ENCODE assay signal across 10 cellular contexts in genomic region chr1:221878134-221878533, GRCh38.
DNase-seq lines count a peak whose midpoint lies in the region; ATAC-seq, FAIRE-seq and TF ChIP-seq lines count a peak whose summit lies in the region.
"Had no signal": no experiment of that assay in that cellular context is flagged by ENCODE, and none has a peak within 500 bp of the region (broad histone marks: within the 10 kb centered on the region; RNA-seq: fewer than 3 reads in every experiment).

No MANE protein-coding gene starts in this region.

- H3K4me3 ChIP-seq in smooth muscle cell, result no peak overlapping the region

- FAIRE-seq in D721Med (lab: Jason Lieb, UNC), result no peak

- H3K4me1 ChIP-seq in smooth muscle cell (ENCODE audit: low read depth), result no peaks in the 10 kb centered on the region

- peaks cover 4% of the 10 kb centered on the region for H3K27me3 Mint-ChIP-seq in activated CD8-positive, alpha-beta T cell treated with anti-CD3 and anti-CD28 coated beads for 36 hours
- no peaks in the 10 kb centered on the region for H3K27me3 Mint-ChIP-seq in activated CD8-positive, alpha-beta T cell treated with anti-CD3 and anti-CD28 coated beads, Interleukin-2, amount 10 ng/mL, durations not matched to agents 7 days and 5 days (ENCODE audit: low read depth)

- no peaks in the 10 kb centered on the region for H4K20me1 ChIP-seq in smooth muscle cell (ENCODE audit: low read depth)

- H3K4me2 ChIP-seq in smooth muscle cell, result peak overlapping the region; percentile 16

- no peaks in the 10 kb centered on the region for H3K79me2 ChIP-seq in smooth muscle cell (ENCODE audit: low read depth)

- no peaks in the 10 kb centered on the region for H3K27me3 ChIP-seq in smooth muscle cell (ENCODE audit: low read depth)

- H2AFZ ChIP-seq in smooth muscle cell (ENCODE audit: low read depth), result no peak overlapping the region

- H3K27ac ChIP-seq in smooth muscle cell (ENCODE audit: low read depth), result no peak overlapping the region

- H3K9me3 Mint-ChIP-seq in activated CD8-positive, alpha-beta T cell treated with anti-CD3 and anti-CD28 coated beads for 36 hours, result no peaks in the 10 kb centered on the region
- H3K9me3 Mint-ChIP-seq in activated CD8-positive, alpha-beta T cell treated with anti-CD3 and anti-CD28 coated beads, Interleukin-2, amount 10 ng/mL, durations not matched to agents 7 days and 5 days (ENCODE audit: insufficient read depth), result no peaks in the 10 kb centered on the region

- no peak overlapping the region for H3K4me3 Mint-ChIP-seq in activated CD8-positive, alpha-beta T cell treated with anti-CD3 and anti-CD28 coated beads for 36 hours
- no peak overlapping the region for H3K4me3 Mint-ChIP-seq in activated CD8-positive, alpha-beta T cell treated with anti-CD3 and anti-CD28 coated beads, Interleukin-2, amount 10 ng/mL, durations not matched to agents 7 days and 5 days

- H3K9me3 ChIP-seq in smooth muscle cell (replicated peaks; ENCODE audit: low read depth), result no peaks in the 10 kb centered on the region

- POLR2A ChIA-PET in activated CD8-positive, alpha-beta T cell treated with anti-CD3 and anti-CD28 coated beads for 36 hours (lab: Charles Lee), result no interaction called here
- POLR2A ChIA-PET in activated CD8-positive, alpha-beta T cell treated with anti-CD3 and anti-CD28 coated beads, Interleukin-2, amount 10 ng/mL, durations not matched to agents 7 days and 5 days (lab: Charles Lee), result no interaction called here

- intact Hi-C loops in activated CD8-positive, alpha-beta T cell treated with anti-CD3 and anti-CD28 coated beads for 36 hours (cut with micrococcal nuclease), result no loop called here

- TF ChIP-seq CTCF in activated CD8-positive, alpha-beta T cell treated with anti-CD3 and anti-CD28 coated beads for 36 hours (IDR thresholded peaks at IDR 0.05), result no peak
- TF ChIP-seq CTCF in smooth muscle cell (IDR thresholded peaks at IDR 0.05; ENCODE audit: borderline replicate concordance, insufficient read depth, poor library complexity, severe bottlenecking) (no peak), D721Med (IDR thresholded peaks at IDR 0.05; ENCODE audit: insufficient read depth, missing control alignments) (no peak)

- peak; percentile 72 for ATAC-seq in activated CD8-positive, alpha-beta T cell treated with anti-CD3 and anti-CD28 coated beads for 36 hours
- no peak for ATAC-seq in activated CD8-positive, alpha-beta T cell treated with anti-CD3 and anti-CD28 coated beads, Interleukin-2, amount 10 ng/mL, durations not matched to agents 7 days and 5 days
- ATAC-seq in HG03521 (IDR thresholded peaks at IDR 0.05; ENCODE audit: unreplicated experiment), result peak; percentile 67

- no peak overlapping the region for H3K27ac Mint-ChIP-seq in activated CD8-positive, alpha-beta T cell treated with anti-CD3 and anti-CD28 coated beads for 36 hours
- H3K27ac Mint-ChIP-seq in activated CD8-positive, alpha-beta T cell treated with anti-CD3 and anti-CD28 coated beads, Interleukin-2, amount 10 ng/mL, durations not matched to agents 7 days and 5 days, result no peak overlapping the region

- H3K9ac ChIP-seq in smooth muscle cell (ENCODE audit: low read depth), result no peak overlapping the region

- CTCF ChIA-PET in activated CD8-positive, alpha-beta T cell treated with anti-CD3 and anti-CD28 coated beads for 36 hours (lab: Charles Lee), result interaction anchor here (0.9 to 1.7 kb wide), 4 partner anchors 9 to 577 kb away, joined by 3 read pairs; no protein-coding TSS in a partner anchor
- CTCF ChIA-PET in activated CD8-positive, alpha-beta T cell treated with anti-CD3 and anti-CD28 coated beads, Interleukin-2, amount 10 ng/mL, durations not matched to agents 7 days and 5 days (lab: Charles Lee), result interaction anchor here (1.2 kb wide), 1 partner anchor 134 kb away, joined by 3 read pairs; no protein-coding TSS in a partner anchor

- DNase-seq in activated CD8-positive, alpha-beta T cell treated with anti-CD3 and anti-CD28 coated beads for 36 hours, result no peak
- no peak for DNase-seq in activated CD8-positive, alpha-beta T cell treated with anti-CD3 and anti-CD28 coated beads, Interleukin-2, amount 10 ng/mL, durations not matched to agents 7 days and 5 days
- DNase-seq in HCEC 1CT, result peak; percentile 30
- no peak for DNase-seq in smooth muscle cell (lab: John Stamatoyannopoulos, UW; ENCODE audit: unreplicated experiment)
- no peak for DNase-seq in D721Med (ENCODE audit: insufficient read length, low spot score)
- DNase-seq in stimulated activated CD4-positive, alpha-beta T cell treated with anti-CD3 and anti-CD28 coated beads, Interleukin-1b, Interleukin-23, amount 100 ng/mL, for 48 hours, result no peak
- no peak for DNase-seq in Ammon's horn (ENCODE audit: low spot score)
- DNase-seq: NCI-H1436; stimulated activated naive CD4-positive, alpha-beta T cell treated with Interleukin-2 at 50 U/mL for 16 hours had no signal

- no peaks in the 10 kb centered on the region for H3K36me3 Mint-ChIP-seq in activated CD8-positive, alpha-beta T cell treated with anti-CD3 and anti-CD28 coated beads for 36 hours (ENCODE audit: low read depth)
- H3K36me3 Mint-ChIP-seq in activated CD8-positive, alpha-beta T cell treated with anti-CD3 and anti-CD28 coated beads, Interleukin-2, amount 10 ng/mL, durations not matched to agents 7 days and 5 days (ENCODE audit: low read depth), result no peaks in the 10 kb centered on the region

- no peaks in the 10 kb centered on the region for H3F3A ChIP-seq in smooth muscle cell (ENCODE audit: low read depth)

- no peaks in the 10 kb centered on the region for H3K36me3 ChIP-seq in smooth muscle cell (ENCODE audit: low read depth)

- peaks cover 9% of the 10 kb centered on the region for H3K4me1 Mint-ChIP-seq in activated CD8-positive, alpha-beta T cell treated with anti-CD3 and anti-CD28 coated beads for 36 hours (ENCODE audit: low read depth)
- peaks cover 13% of the 10 kb centered on the region for H3K4me1 Mint-ChIP-seq in activated CD8-positive, alpha-beta T cell treated with anti-CD3 and anti-CD28 coated beads, Interleukin-2, amount 10 ng/mL, durations not matched to agents 7 days and 5 days (ENCODE audit: low read depth)
